Comparison of ENCODE assay signal across 8 cellular contexts in genomic region chr11:14891143-14892035, GRCh38. TPM values are rescaled to one million over a fixed set of nuclear protein-coding genes. Genes with fewer than 3 reads are reported as not detected.
A peak's percentile ranks its signal among the peaks of the same experiment; 100 is the strongest.
DNase-seq lines count a peak whose midpoint lies in the region; ATAC-seq and TF ChIP-seq lines count a peak whose summit lies in the region.

No MANE protein-coding gene starts in this region.

- H3K27ac ChIP-seq in CD4-positive, CD25-positive, alpha-beta regulatory T cell (ENCODE audit: insufficient read depth, low read length, poor library complexity, severe bottlenecking): peak overlapping the region; percentile 85
- peak overlapping the region; percentile 80 for H3K27ac ChIP-seq in duodenal mucosa (ENCODE audit: low read depth, low read length)
- H3K27ac ChIP-seq in lung (ENCODE audit: low read depth in 1 of 2, low read length in 1 of 2): peak overlapping the region; percentile 85 to 92

- peak; percentile 78 to 93 (median 89) for DNase-seq in CD4-positive, CD25-positive, alpha-beta regulatory T cell
- peak; percentile 46 for DNase-seq in NCI-H82 treated with DMSO at 0.1 percent for 48 hours (lab: John Stamatoyannopoulos, UW; ENCODE audit: unreplicated experiment)
- peak; percentile 88 for DNase-seq in activated CD4-positive, alpha-beta memory T cell treated with anti-CD3 and anti-CD28 coated beads, Interleukin-2, amount 10 ng/mL, durations not matched to agents 7 days and 5 days
- DNase-seq in lung (ENCODE audit: low spot score): peak; percentile 91
- peak; percentile 60 to 70 (median 68) for DNase-seq in stimulated activated CD4-positive, alpha-beta T cell treated with anti-CD3 and anti-CD28 coated beads, TNF-alpha, amount 100 ng/mL, for 1 hour (ENCODE audit: low read depth in 3 of 3, low spot score in 1 of 3)

- H3K36me3 Mint-ChIP-seq in CD4-positive, CD25-positive, alpha-beta regulatory T cell: no peaks in the 10 kb centered on the region
- peaks cover 23% of the 10 kb centered on the region for H3K36me3 Mint-ChIP-seq in activated CD4-positive, alpha-beta memory T cell treated with anti-CD3 and anti-CD28 coated beads, Interleukin-2, amount 10 ng/mL, durations not matched to agents 7 days and 5 days (ENCODE audit: low read depth)

- POLR2A ChIA-PET in activated CD4-positive, alpha-beta memory T cell treated with anti-CD3 and anti-CD28 coated beads, Interleukin-2, amount 10 ng/mL, durations not matched to agents 7 days and 5 days (lab: Charles Lee): interaction anchor here (0.6 to 3.4 kb wide), 31 partner anchors 10 to 1612 kb away, joined by 3 to 52 read pairs (median 4); partner anchors contain the start of genes COPB1, PDE3B and PSMA1

- H3K36me3 ChIP-seq in CD4-positive, CD25-positive, alpha-beta regulatory T cell (ENCODE audit: control insufficient read depth, insufficient read depth, low read length): no peaks in the 10 kb centered on the region
- H3K36me3 ChIP-seq in duodenal mucosa (ENCODE audit: control insufficient read depth in 1 of 2, insufficient read depth in 2 of 2, low read length in 2 of 2) (no peaks in the 10 kb centered on the region), lung (ENCODE audit: control insufficient read depth in 2 of 2, insufficient read depth in 2 of 2, low read length in 2 of 2) (peaks cover 0 to 2% of the 10 kb centered on the region in 2 donors)

- H3K9ac ChIP-seq in duodenal mucosa (ENCODE audit: low read depth in 1 of 2, low read length in 2 of 2): peak overlapping the region; percentile 59 to 80

- no peaks in the 10 kb centered on the region for H3K9me3 Mint-ChIP-seq in CD4-positive, CD25-positive, alpha-beta regulatory T cell
- no peaks in the 10 kb centered on the region for H3K9me3 Mint-ChIP-seq in activated CD4-positive, alpha-beta memory T cell treated with anti-CD3 and anti-CD28 coated beads, Interleukin-2, amount 10 ng/mL, durations not matched to agents 7 days and 5 days

- CTCF ChIA-PET in activated CD4-positive, alpha-beta memory T cell treated with anti-CD3 and anti-CD28 coated beads, Interleukin-2, amount 10 ng/mL, durations not matched to agents 7 days and 5 days (lab: Charles Lee): interaction anchor here (0.7 to 10.3 kb wide), 19 partner anchors 9 to 436 kb away, joined by 3 to 201 read pairs (median 5); partner anchors contain the start of genes COPB1, PDE3B and PSMA1

- H3K9me3 ChIP-seq in CD4-positive, CD25-positive, alpha-beta regulatory T cell (ENCODE audit: control insufficient read depth in 2 of 2, low read length in 2 of 2): no peaks in the 10 kb centered on the region
- no peaks in the 10 kb centered on the region for H3K9me3 ChIP-seq in duodenal mucosa (ENCODE audit: control insufficient read depth in 1 of 2, low read length in 2 of 2)
- no peaks in the 10 kb centered on the region for H3K9me3 ChIP-seq in lung (ENCODE audit: control insufficient read depth in 2 of 2, insufficient read depth in 1 of 2, low read length in 1 of 2)

- H3K27me3 Mint-ChIP-seq in CD4-positive, CD25-positive, alpha-beta regulatory T cell: no peaks in the 10 kb centered on the region
- no peaks in the 10 kb centered on the region for H3K27me3 Mint-ChIP-seq in activated CD4-positive, alpha-beta memory T cell treated with anti-CD3 and anti-CD28 coated beads, Interleukin-2, amount 10 ng/mL, durations not matched to agents 7 days and 5 days

- peak overlapping the region; percentile 85 for H3K4me3 ChIP-seq in CD4-positive, CD25-positive, alpha-beta regulatory T cell (ENCODE audit: low read depth, low read length)
- peak overlapping the region; percentile 77 to 88 for H3K4me3 ChIP-seq in duodenal mucosa (ENCODE audit: low read depth in 1 of 2, low read length in 2 of 2)
- H3K4me3 ChIP-seq in lung: peak overlapping the region; percentile 80

- peaks cover 23 to 55% (median 43%) of the 10 kb centered on the region in 4 donors for H3K4me1 Mint-ChIP-seq in CD4-positive, CD25-positive, alpha-beta regulatory T cell
- H3K4me1 Mint-ChIP-seq in activated CD4-positive, alpha-beta memory T cell treated with anti-CD3 and anti-CD28 coated beads, Interleukin-2, amount 10 ng/mL, durations not matched to agents 7 days and 5 days: peaks cover 60% of the 10 kb centered on the region

- ATAC-seq in CD4-positive, CD25-positive, alpha-beta regulatory T cell (ENCODE audit: low read depth in 2 of 2): peak; percentile 61 to 62
- ATAC-seq in GM19395 (IDR thresholded peaks at IDR 0.05; ENCODE audit: unreplicated experiment) (peak; percentile 58), HG03558 (IDR thresholded peaks at IDR 0.05; ENCODE audit: extremely low read depth, unreplicated experiment) (peak; percentile 36), lung (ENCODE audit: insufficient read depth, low FRiP score) (peak; percentile 89)

- no peak for TF ChIP-seq CTCF in lung (IDR thresholded peaks at IDR 0.05; ENCODE audit: control extremely low read depth, extremely low read depth)

- WGBS in lung, 2 donors: 0% methylated on average over 51 to 67 of the region's 67 CpGs

- peaks cover 38% of the 10 kb centered on the region for H3K4me1 ChIP-seq in CD4-positive, CD25-positive, alpha-beta regulatory T cell (ENCODE audit: control insufficient read depth, insufficient read depth, low read length, poor library complexity, severe bottlenecking)
- H3K4me1 ChIP-seq in duodenal mucosa (ENCODE audit: control insufficient read depth in 1 of 2, insufficient read depth in 2 of 2, low read length in 2 of 2) (peaks cover 8 to 18% of the 10 kb centered on the region in 2 donors), lung (ENCODE audit: control insufficient read depth in 2 of 2, insufficient read depth in 2 of 2, low read length in 2 of 2) (peaks cover 0 to under 1% of the 10 kb centered on the region in 2 donors)

- peak overlapping the region; percentile 91 to 96 (median 95) for H3K4me3 Mint-ChIP-seq in CD4-positive, CD25-positive, alpha-beta regulatory T cell
- peak overlapping the region; percentile 90 for H3K4me3 Mint-ChIP-seq in activated CD4-positive, alpha-beta memory T cell treated with anti-CD3 and anti-CD28 coated beads, Interleukin-2, amount 10 ng/mL, durations not matched to agents 7 days and 5 days

- no peaks in the 10 kb centered on the region for H3K27me3 ChIP-seq in CD4-positive, CD25-positive, alpha-beta regulatory T cell (ENCODE audit: control insufficient read depth, insufficient read depth, low read length)
- H3K27me3 ChIP-seq in duodenal mucosa (ENCODE audit: control insufficient read depth in 1 of 2, insufficient read depth in 2 of 2, low read length in 2 of 2) (no peaks in the 10 kb centered on the region), lung (ENCODE audit: control insufficient read depth, insufficient read depth) (no peaks in the 10 kb centered on the region)

- H3K27ac Mint-ChIP-seq in CD4-positive, CD25-positive, alpha-beta regulatory T cell: peak overlapping the region; percentile 96 to 99 (median 98)
- H3K27ac Mint-ChIP-seq in activated CD4-positive, alpha-beta memory T cell treated with anti-CD3 and anti-CD28 coated beads, Interleukin-2, amount 10 ng/mL, durations not matched to agents 7 days and 5 days: peak overlapping the region; percentile 95

RNA-seq across cellular contexts. Expression of gene CYP2R1, which starts 0.6 kb away (rescaled TPM):
- total RNA-seq in CD4-positive, CD25-positive, alpha-beta regulatory T cell: 18.2 TPM
- 10 to 100 TPM; 12.9 to 20.0 (median 14.9) TPM for polyA plus RNA-seq in CD4-positive, CD25-positive, alpha-beta regulatory T cell
- total RNA-seq in activated CD4-positive, alpha-beta memory T cell treated with anti-CD3 and anti-CD28 coated beads, Interleukin-2, amount 10 ng/mL, durations not matched to agents 7 days and 5 days: 10 to 100 TPM; 22.2 TPM
- 10 to 100 TPM; 18.5 to 19.9 TPM for total RNA-seq in lung
- 10 to 100 TPM in 1 of 2 donors, 1 to 10 TPM in 1; 9.9 to 33.4 TPM for polyA plus RNA-seq in lung

Comparison
In these comparisons a context has a peak if more than half of its experiments do, and no peak if none do; other contexts are left out.
1. Peak in every context shown above with its lines: DNase-seq, ATAC-seq, H3K4me3 ChIP-seq and H3K27ac ChIP-seq.
2. ATAC-seq: peak in every context shown above with its lines; median percentile 89 in lung; 62 in CD4-positive, CD25-positive, alpha-beta regulatory T cell; 58 in GM19395; 36 in HG03558.